1 cellular context compared by ENCODE assay signal in the genomic region with DNA sequence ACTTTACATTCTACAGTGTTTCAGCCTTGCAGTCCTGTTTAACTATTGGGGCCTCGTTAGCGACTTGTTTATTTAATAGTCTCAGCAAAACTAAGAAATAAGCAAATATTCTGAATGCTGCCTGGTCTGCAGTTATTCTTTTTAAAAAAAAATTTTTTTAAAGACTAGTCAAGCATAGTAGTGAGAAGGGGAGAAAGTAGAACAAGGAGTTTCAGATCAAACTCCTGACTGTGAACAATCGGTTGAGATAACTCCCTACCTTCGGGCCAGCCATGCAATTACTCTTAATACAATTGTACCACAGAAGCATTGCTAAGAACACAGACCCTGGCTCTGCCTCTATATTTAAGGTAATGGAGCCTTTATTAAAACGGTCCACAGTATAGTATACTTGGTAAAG.
TF ChIP-seq lines count a peak whose summit lies in the region.

No MANE protein-coding gene starts in this region.

TF ChIP-seq in GM12878, 131 proteins besides CTCF, POLR2A, EP300 and RAD21 (continued from another document):
- TF ChIP-seq, protein P1, sequence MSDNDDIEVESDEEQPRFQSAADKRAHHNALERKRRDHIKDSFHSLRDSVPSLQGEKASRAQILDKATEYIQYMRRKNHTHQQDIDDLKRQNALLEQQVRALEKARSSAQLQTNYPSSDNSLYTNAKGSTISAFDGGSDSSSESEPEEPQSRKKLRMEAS (IDR thresholded peaks at IDR 0.05; ENCODE audit: low read depth, low read length), result no peak
- no peak for TF ChIP-seq STAT1 (conservative IDR thresholded peaks at IDR 0.05)
- TF ChIP-seq WRNIP1 (IDR thresholded peaks at IDR 0.05; ENCODE audit: borderline replicate concordance, low read depth, low read length), result no peak
- TF ChIP-seq, protein P2, sequence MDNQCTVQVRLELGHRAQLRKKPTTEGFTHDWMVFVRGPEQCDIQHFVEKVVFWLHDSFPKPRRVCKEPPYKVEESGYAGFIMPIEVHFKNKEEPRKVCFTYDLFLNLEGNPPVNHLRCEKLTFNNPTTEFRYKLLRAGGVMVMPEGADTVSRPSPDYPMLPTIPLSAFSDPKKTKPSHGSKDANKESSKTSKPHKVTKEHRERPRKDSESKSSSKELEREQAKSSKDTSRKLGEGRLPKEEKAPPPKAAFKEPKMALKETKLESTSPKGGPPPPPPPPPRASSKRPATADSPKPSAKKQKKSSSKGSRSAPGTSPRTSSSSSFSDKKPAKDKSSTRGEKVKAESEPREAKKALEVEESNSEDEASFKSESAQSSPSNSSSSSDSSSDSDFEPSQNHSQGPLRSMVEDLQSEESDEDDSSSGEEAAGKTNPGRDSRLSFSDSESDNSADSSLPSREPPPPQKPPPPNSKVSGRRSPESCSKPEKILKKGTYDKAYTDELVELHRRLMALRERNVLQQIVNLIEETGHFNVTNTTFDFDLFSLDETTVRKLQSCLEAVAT (IDR thresholded peaks at IDR 0.05), result peak; percentile 43; the same call in 1 of the 2 replicates
- TF ChIP-seq ZNF384 (IDR thresholded peaks at IDR 0.05; ENCODE audit: borderline replicate concordance, low read depth, low read length), result peak; percentile 63; the same call in 1 of the 2 replicates
- TF ChIP-seq, protein P3, sequence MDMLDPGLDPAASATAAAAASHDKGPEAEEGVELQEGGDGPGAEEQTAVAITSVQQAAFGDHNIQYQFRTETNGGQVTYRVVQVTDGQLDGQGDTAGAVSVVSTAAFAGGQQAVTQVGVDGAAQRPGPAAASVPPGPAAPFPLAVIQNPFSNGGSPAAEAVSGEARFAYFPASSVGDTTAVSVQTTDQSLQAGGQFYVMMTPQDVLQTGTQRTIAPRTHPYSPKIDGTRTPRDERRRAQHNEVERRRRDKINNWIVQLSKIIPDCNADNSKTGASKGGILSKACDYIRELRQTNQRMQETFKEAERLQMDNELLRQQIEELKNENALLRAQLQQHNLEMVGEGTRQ (IDR thresholded peaks at IDR 0.05; ENCODE audit: borderline replicate concordance, low read depth, low read length), result no peak
- TF ChIP-seq ASH2L (IDR thresholded peaks at IDR 0.05; ENCODE audit: borderline replicate concordance, low read depth), result no peak
- no peak for TF ChIP-seq SREBF1 (IDR thresholded peaks at IDR 0.05; ENCODE audit: low read length)
- TF ChIP-seq SMARCA5 (IDR thresholded peaks at IDR 0.05), result no peak
